8 cellular contexts compared by ENCODE assay signal in genomic region chr11:75582935-75583709, GRCh38. TPM values are rescaled to one million over a fixed set of nuclear protein-coding genes. Genes with fewer than 3 reads are reported as not detected.
DNase-seq lines count a peak whose midpoint lies in the region; ATAC-seq and TF ChIP-seq lines count a peak whose summit lies in the region.

No MANE protein-coding gene starts in this region.

- peak overlapping the region; percentile 88 for H3K9ac ChIP-seq in parathyroid adenoma

- 1 to 3% (median 1%) methylated on average over 51 to 67 of the region's 67 CpGs for WGBS in adipose tissue, 3 donors

- H3K9me3 ChIP-seq in SJCRH30 (replicated peaks) (no peaks in the 10 kb centered on the region), cardiac muscle cell (ENCODE audit: low read depth) (no peaks in the 10 kb centered on the region), parathyroid adenoma (ENCODE audit: control insufficient read depth, low read length) (no peaks in the 10 kb centered on the region)

- ATAC-seq in GM18867 (IDR thresholded peaks at IDR 0.05; ENCODE audit: unreplicated experiment): peak; percentile 87
- no peak for ATAC-seq in HG02678 (IDR thresholded peaks at IDR 0.05; ENCODE audit: unreplicated experiment)

- H3K4me2 ChIP-seq in parathyroid adenoma (ENCODE audit: low read length): peak overlapping the region; percentile 32

- H3K27me3 ChIP-seq in SJCRH30: no peaks in the 10 kb centered on the region
- no peaks in the 10 kb centered on the region for H3K27me3 ChIP-seq in cardiac muscle cell
- H3K27me3 ChIP-seq in parathyroid adenoma (ENCODE audit: control insufficient read depth, insufficient read depth, low read length): no peaks in the 10 kb centered on the region

- H3K4me3 ChIP-seq in SJCRH30 (peak overlapping the region; percentile 66), cardiac muscle cell (peak overlapping the region; percentile 33), parathyroid adenoma (ENCODE audit: low read depth, low read length) (peak overlapping the region; percentile 50)

- H3K79me2 ChIP-seq in parathyroid adenoma: no peaks in the 10 kb centered on the region

- in situ Hi-C loops in ACHN (cut with HindIII; ENCODE audit: low pct_ligation_motif_present, low pct_unique_long_range_greater_than_20kb, low sequenced_read_pairs): no loop called here

- peak overlapping the region; percentile 72 for H3K27ac ChIP-seq in SJCRH30
- H3K27ac ChIP-seq in adipose tissue (ENCODE audit: low read depth, low read length): peak overlapping the region; percentile 78
- peak overlapping the region; percentile 83 for H3K27ac ChIP-seq in cardiac muscle cell
- H3K27ac ChIP-seq in parathyroid adenoma: peak overlapping the region; percentile 97

- peak; percentile 35 for TF ChIP-seq CTCF in cardiac muscle cell (IDR thresholded peaks at IDR 0.05; ENCODE audit: low read depth, low read length)
- TF ChIP-seq CTCF in parathyroid adenoma (IDR thresholded peaks at IDR 0.05): peak; percentile 5

- H2AFZ ChIP-seq in parathyroid adenoma: peak overlapping the region; percentile 84

- H3K36me3 ChIP-seq in SJCRH30 (no peaks in the 10 kb centered on the region), cardiac muscle cell (no peaks in the 10 kb centered on the region), parathyroid adenoma (ENCODE audit: control insufficient read depth, insufficient read depth, low read length) (no peaks in the 10 kb centered on the region)

- no peaks in the 10 kb centered on the region for H3K4me1 ChIP-seq in SJCRH30
- peaks cover 14% of the 10 kb centered on the region for H3K4me1 ChIP-seq in cardiac muscle cell (ENCODE audit: low read depth)
- H3K4me1 ChIP-seq in parathyroid adenoma: peaks cover 5% of the 10 kb centered on the region

- DNase-seq in ACHN: peak; percentile 80
- DNase-seq in KG1 (lab: John Stamatoyannopoulos, UW): peak; percentile 50
- peak; percentile 56 to 62 for DNase-seq in SJCRH30
- peak; percentile 83 to 86 for DNase-seq in cardiac muscle cell (ENCODE audit: low read depth in 1 of 2, low spot score in 1 of 2)

RNA-seq across cellular contexts. Expression of gene SERPINH1, which starts 21.1 kb away (rescaled TPM):
- 133 and 146 TPM in 2 replicates for total RNA-seq in SJCRH30 (2014; rRNA removed; shearing (Covaris generic))
- polyA plus RNA-seq in adipose tissue: 100 to 1,000 TPM in 2 of 3 donors, 10 to 100 TPM in 1; 54.8 to 299 (median 110) TPM
- 955 and 1,181 TPM in 2 replicates for total RNA-seq in cardiac muscle cell
- polyA plus RNA-seq in cardiac muscle cell: 441 and 444 TPM in 2 replicates

RNA-seq across cellular contexts. Expression of gene GDPD5, which starts 57.4 kb away (rescaled TPM):
- total RNA-seq in SJCRH30 (2014; rRNA removed; shearing (Covaris generic)): 4.0 and 5.8 TPM in 2 replicates
- polyA plus RNA-seq in adipose tissue: 10 to 100 TPM; 25.6 to 49.8 (median 34.1) TPM
- total RNA-seq in cardiac muscle cell: 5.8 and 19.4 TPM in 2 replicates
- 6.6 and 16.6 TPM in 2 replicates for polyA plus RNA-seq in cardiac muscle cell
